Comparison of ENCODE assay signal across 5 cellular contexts in genomic region chr6:84244416-84245081, GRCh38. TPM values are rescaled to one million over a fixed set of nuclear protein-coding genes. Genes with fewer than 3 reads are reported as not detected.
A peak's percentile ranks its signal among the peaks of the same experiment; 100 is the strongest.
DNase-seq lines count a peak whose midpoint lies in the region; ATAC-seq, FAIRE-seq and TF ChIP-seq lines count a peak whose summit lies in the region.
"Not testable (repeated sequence)": the region's sequence is repeated elsewhere in the genome, so short reads cannot be mapped to it uniquely, and the experiment has no call there.

No MANE protein-coding gene starts in this region.

- not testable (repeated sequence) for H3K9me3 ChIP-seq in right cardiac atrium (ENCODE audit: control insufficient read depth, low read length); kidney (ENCODE audit: control insufficient read depth in 1 of 2, low read length in 2 of 2); testis

- H3K4me1 Mint-ChIP-seq in glutamatergic neuron (ENCODE audit: low read depth, unreplicated experiment), result not testable (repeated sequence)

- not testable (repeated sequence) for H3K27me3 Mint-ChIP-seq in glutamatergic neuron (ENCODE audit: unreplicated experiment)

- DNase-seq in activated gamma-delta T cell (lab: John Stamatoyannopoulos, UW), result peak; percentile 5
- DNase-seq in glutamatergic neuron, result peak; percentile 34
- peak in 2 of 3 donors; percentile 26 to 61 for DNase-seq in right cardiac atrium
- peak; percentile 57 for DNase-seq in kidney
- not testable (repeated sequence) for DNase-seq in testis

- not testable (repeated sequence) for H3K27me3 ChIP-seq in right cardiac atrium (ENCODE audit: control insufficient read depth, insufficient read depth); testis

- TF ChIP-seq CTCF in glutamatergic neuron (IDR thresholded peaks at IDR 0.05; ENCODE audit: partially characterized antibody, unreplicated experiment); kidney (IDR thresholded peaks at IDR 0.05; ENCODE audit: borderline replicate concordance, extremely low read depth, insufficient read depth); testis (IDR thresholded peaks at IDR 0.05): not testable (repeated sequence)

- not testable (repeated sequence) for H3K4me3 Mint-ChIP-seq in glutamatergic neuron (ENCODE audit: unreplicated experiment)

- not testable (repeated sequence) for H3K4me3 ChIP-seq in right cardiac atrium (ENCODE audit: low read length); kidney (ENCODE audit: low read length in 2 of 2)
- H3K4me3 ChIP-seq in testis, result peak overlapping the region; percentile 29

- H3K4me1 ChIP-seq in right cardiac atrium (ENCODE audit: control insufficient read depth, insufficient read depth, low read length); kidney (ENCODE audit: control insufficient read depth in 1 of 2, insufficient read depth in 1 of 2, low read depth in 1 of 2, low read length in 2 of 2); testis: not testable (repeated sequence)

- not testable (repeated sequence) for H3K27ac ChIP-seq in right cardiac atrium (ENCODE audit: low read length); kidney (ENCODE audit: low read depth in 2 of 2, low read length in 2 of 2); testis

- H3K36me3 ChIP-seq in kidney (ENCODE audit: control insufficient read depth in 1 of 2, insufficient read depth in 2 of 2, low read length in 2 of 2); testis (ENCODE audit: low read depth, missing control alignments): not testable (repeated sequence)

- not testable (repeated sequence) for ATAC-seq in right cardiac atrium

- H3K36me3 Mint-ChIP-seq in glutamatergic neuron (ENCODE audit: unreplicated experiment), result not testable (repeated sequence)

- intact Hi-C loops in right cardiac atrium (cut with DNase I); kidney (cut with DNase I); testis (cut with DNase I; ENCODE audit: low total_unique reads): not testable (repeated sequence)

- not testable (repeated sequence) for H3K9me3 Mint-ChIP-seq in glutamatergic neuron (ENCODE audit: unreplicated experiment)

- not testable (repeated sequence) for H3K9ac ChIP-seq in kidney (ENCODE audit: low read length in 2 of 2)

- H3K27ac Mint-ChIP-seq in glutamatergic neuron (ENCODE audit: unreplicated experiment), result not testable (repeated sequence)

- WGBS in right cardiac atrium, result 93% methylated on average over 51 of the region's 51 CpGs
- WGBS in testis, 2 donors, result 40 to 90% methylated on average over 1 to 17 of the region's 51 CpGs

- not testable (repeated sequence) for TF ChIP-seq POLR2A in testis (IDR thresholded peaks at IDR 0.05)

- not testable (repeated sequence) for FAIRE-seq in kidney (lab: Jason Lieb, UNC)

RNA-seq across cellular contexts. Expression of gene CEP162, which starts 17.1 kb away (rescaled TPM):
- 15.7 TPM for total RNA-seq in glutamatergic neuron (ENCODE audit: unreplicated experiment)
- 1 to 10 TPM; 4.6 to 6.0 (median 4.7) TPM for total RNA-seq in right cardiac atrium
- polyA plus RNA-seq in right cardiac atrium, result 3.0 TPM
- 14.6 TPM for total RNA-seq in kidney
- 4.6 TPM for polyA plus RNA-seq in kidney (ENCODE audit: insufficient read depth, low read depth, low replicate concordance)
- total RNA-seq in testis, result 10 to 100 TPM; 20.3 to 36.0 TPM
- 8.6 TPM for polyA plus RNA-seq in testis (ENCODE audit: insufficient read depth, low read depth, low replicate concordance)
